In the genomic region with DNA sequence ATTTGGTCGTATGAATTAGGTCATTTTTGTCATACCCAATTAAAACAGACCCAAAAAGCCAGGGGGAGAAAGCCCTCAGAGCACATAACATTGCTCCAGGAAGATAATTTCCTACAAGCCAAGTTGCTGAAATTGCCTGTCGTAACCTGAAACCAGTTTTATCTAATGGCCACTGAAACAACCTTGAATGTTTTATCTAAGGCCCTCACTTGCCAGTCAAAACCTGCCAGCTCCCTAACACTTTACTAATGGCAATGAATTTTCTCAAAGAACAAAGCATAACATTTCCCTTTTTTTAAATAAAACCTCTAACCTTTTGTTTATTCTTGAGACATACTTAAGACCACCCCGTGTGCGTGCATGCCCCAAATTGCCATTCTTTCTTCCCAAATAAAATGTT, we compare ENCODE assay signal across 18 cellular contexts.
"Had no signal": no experiment of that assay in that cellular context is flagged by ENCODE, and none has a peak within 500 bp of the region (broad histone marks: within the 10 kb centered on the region; RNA-seq: fewer than 3 reads in every experiment).

No MANE protein-coding gene starts in this region.

- H3K27me3 ChIP-seq: gastrocnemius medialis, stomach, testis, upper lobe of left lung had no signal

- H3K9me3 ChIP-seq: gastrocnemius medialis, stomach, testis, upper lobe of left lung had no signal

- ATAC-seq: activated T-helper 17 cell treated with anti-CD3 and anti-CD28 coated beads, Interleukin-2, amount 50 U/mL, for 72 hours; gastrocnemius medialis; left lobe of liver had no signal

- H2AFZ ChIP-seq: parathyroid adenoma had no signal

- H3K4me3 ChIP-seq: gastrocnemius medialis, stomach, testis, upper lobe of left lung had no signal

- H3K9ac ChIP-seq: parathyroid adenoma had no signal

- H3K36me3 ChIP-seq: gastrocnemius medialis, stomach, upper lobe of left lung had no signal

- DNase-seq: activated CD4-positive, alpha-beta T cell treated with anti-CD3 and anti-CD28 coated beads for 1 hour; activated CD4-positive, alpha-beta T cell treated with anti-CD3 and anti-CD28 coated beads, Interleukin-2, amount 50 U/mL, for 48 hours; activated naive CD4-positive, alpha-beta T cell treated with Interleukin-2 at 50 U/mL for 16 hours; anterior cingulate cortex; dermis blood vessel endothelial cell; gastrocnemius medialis; islet precursor cell; mammary epithelial cell; naive B cell; stimulated activated CD4-positive, alpha-beta T cell treated with anti-CD3 and anti-CD28 coated beads, Interleukin-1b, Interleukin-23, amount 100 ng/mL, for 48 hours; stomach; testis; upper lobe of left lung had no signal

- H3K4me1 ChIP-seq: gastrocnemius medialis, parathyroid adenoma, stomach, testis, upper lobe of left lung had no signal

- H3K27ac ChIP-seq: epithelial cell of prostate, gastrocnemius medialis, parathyroid adenoma, stomach, testis, upper lobe of left lung, VCaP had no signal
